In genomic region chr6:88134575-88134974, GRCh38 we compare ENCODE assay signal across 27 cellular contexts. TPM values are rescaled to one million over a fixed set of nuclear protein-coding genes. Genes with fewer than 3 reads are reported as not detected.
"Had no signal": no experiment of that assay in that cellular context is flagged by ENCODE, and none has a peak within 500 bp of the region (broad histone marks: within the 10 kb centered on the region; RNA-seq: fewer than 3 reads in every experiment).

No MANE protein-coding gene starts in this region.

- H3K79me2 ChIP-seq: hepatocyte, parathyroid adenoma had no signal

- DNase-seq: colonic mucosa; dermis blood vessel endothelial cell; effector CD4-positive, alpha-beta T cell; endodermal cell; foreskin melanocyte; head of caudate nucleus; left colon; left ventricle myocardium superior; mesendoderm; naive thymus-derived CD4-positive, alpha-beta T cell; nephron progenitor cell; retina; right lobe of liver; spleen; stimulated activated CD4-positive, alpha-beta T cell treated with anti-CD3 and anti-CD28 coated beads, Interleukin-15, amount 100 ng/mL, for 24 hours; stimulated activated CD4-positive, alpha-beta T cell treated with anti-CD3 and anti-CD28 coated beads, Interleukin-1b, Interleukin-23, amount 100 ng/mL, for 48 hours; stimulated activated CD4-positive, alpha-beta T cell treated with anti-CD3 and anti-CD28 coated beads, Interleukin-4, amount 100 ng/mL, for 4 hours; stimulated activated naive CD4-positive, alpha-beta T cell treated with Interleukin-2 at 50 U/mL for 16 hours; testis; upper lobe of right lung had no signal

- H3K4me2 ChIP-seq: hepatocyte had no signal

- H3K27me3 ChIP-seq: colonic mucosa, hepatocyte, right lobe of liver, spleen, testis, tibial nerve, upper lobe of right lung, vagina had no signal

- H3K9ac ChIP-seq: parathyroid adenoma had no signal

- H3K4me1 ChIP-seq: colonic mucosa, parathyroid adenoma, prostate gland, right lobe of liver, testis, tibial nerve, upper lobe of right lung, vagina had no signal

- H3K36me3 ChIP-seq: colonic mucosa, prostate gland, right lobe of liver, spleen, tibial nerve, upper lobe of right lung, vagina had no signal

- ATAC-seq: left colon; left ventricle myocardium superior; naive thymus-derived CD4-positive, alpha-beta T cell; right lobe of liver; upper lobe of right lung had no signal

- H2AFZ ChIP-seq: hepatocyte, parathyroid adenoma had no signal

- H3K27ac ChIP-seq: colonic mucosa, hepatocyte, parathyroid adenoma, prostate gland, right lobe of liver, spleen, testis, tibial nerve, upper lobe of right lung, vagina had no signal

- H3K9me3 ChIP-seq: colonic mucosa, prostate gland, right lobe of liver, spleen, testis, tibial nerve, upper lobe of right lung, vagina had no signal

- H3K4me3 ChIP-seq: colonic mucosa, hepatocyte, lung, prostate gland, right lobe of liver, spleen, testis, tibial nerve, upper lobe of right lung, vagina had no signal

RNA-seq across cellular contexts. Expression of gene CNR1, which starts 31.6 kb away (rescaled TPM):
- total RNA-seq: dermis blood vessel endothelial cell; endothelial cell of umbilical vein; naive thymus-derived CD4-positive, alpha-beta T cell had no signal
